In genomic region chr1:63367218-63368103, GRCh38 we compare ENCODE assay signal across 8 cellular contexts. TPM values are rescaled to one million over a fixed set of nuclear protein-coding genes. Genes with fewer than 3 reads are reported as not detected.
A peak's percentile ranks its signal among the peaks of the same experiment; 100 is the strongest.
DNase-seq lines count a peak whose midpoint lies in the region; ATAC-seq, FAIRE-seq and TF ChIP-seq lines count a peak whose summit lies in the region.

Gene ALG6 (plus strand): TSS chr1:63367627. CDS start chr1:63370978, 3,351 bp downstream.

- H3K56ac ChIP-seq in H1 (replicated peaks; ENCODE audit: insufficient read length, low read depth, low read length), result peak within 1 kb of the TSS; percentile 88

- H3K27ac ChIP-seq in H1 (ENCODE audit: low read depth, low read length), result peak within 1 kb of the TSS; percentile 87; the same call in 1 of the 2 replicates
- H3K27ac ChIP-seq in mesenchymal stem cell (ENCODE audit: low read length, poor library complexity, severe bottlenecking), result no peak within 1 kb of the TSS

- no peaks in the 10 kb centered on the region for H3K27me3 Mint-ChIP-seq in Caco-2 (ENCODE audit: insufficient read depth, unreplicated experiment)

- H3K4me1 ChIP-seq in Caco-2 (no peaks in the 10 kb centered on the region), H1 (replicated peaks in 1 of 4; ENCODE audit: control insufficient read depth in 3 of 4, insufficient read depth in 4 of 4, low read length in 3 of 4) (peaks cover 0 to 5% (median 4%) of the 10 kb centered on the region in 4 experiments; a peak in 6 of 7 replicates), mesenchymal stem cell (ENCODE audit: control insufficient read depth, insufficient read depth, low read depth, low read length) (peaks cover 5% of the 10 kb centered on the region)

- H3K14ac ChIP-seq in H1 (ENCODE audit: insufficient read length), result peak within 1 kb of the TSS; percentile 6
- H3K14ac ChIP-seq in mesenchymal stem cell (ENCODE audit: low read length in 2 of 2), result peak within 1 kb of the TSS in 1 of 2 experiments; percentile 98

- H3K36me3 ChIP-seq in Caco-2 (ENCODE audit: control insufficient read depth, insufficient read depth, low read length) (no peaks in the 10 kb centered on the region), H1 (ENCODE audit: control insufficient read depth in 2 of 4, insufficient read depth in 4 of 4, low read length in 3 of 4) (peaks cover 0 to 9% (median 0%) of the 10 kb centered on the region in 4 experiments; a peak in 3 of 8 replicates), mesenchymal stem cell (ENCODE audit: control insufficient read depth in 1 of 2, insufficient read depth in 2 of 2, low read depth in 1 of 2, low read length in 2 of 2) (peaks cover 0 to 13% of the 10 kb centered on the region in 2 experiments)

- no peaks in the 10 kb centered on the region for H4K20me1 ChIP-seq in H1 (replicated peaks in 1 of 2; ENCODE audit: control insufficient read depth in 1 of 2, insufficient read depth in 2 of 2, low read length in 2 of 2)

- H4K5ac ChIP-seq in H1 (ENCODE audit: insufficient read length, low read depth, low read length), result peak within 1 kb of the TSS; percentile 99

- H4K91ac ChIP-seq in H1 (replicated peaks; ENCODE audit: insufficient read length, low read length) (peak within 1 kb of the TSS; percentile 90), mesenchymal stem cell (ENCODE audit: low read length) (no peak within 1 kb of the TSS)

- H3K4ac ChIP-seq in H1 (replicated peaks; ENCODE audit: insufficient read length, low read depth, low read length), result peak within 1 kb of the TSS; percentile 65
- peak within 1 kb of the TSS in 1 of 2 experiments; percentile 97 for H3K4ac ChIP-seq in mesenchymal stem cell (ENCODE audit: low read depth in 1 of 2, low read length in 2 of 2)

- H3K9me3 ChIP-seq in Caco-2 (no peaks in the 10 kb centered on the region), H1 (ENCODE audit: insufficient read depth in 2 of 2, low read depth in 1 of 2, low read length in 1 of 2) (no peaks in the 10 kb centered on the region), mesenchymal stem cell (ENCODE audit: control insufficient read depth, low read length) (no peaks in the 10 kb centered on the region)

- no peak within 1 kb of the TSS for H3K23ac ChIP-seq in H1 (ENCODE audit: insufficient read length)
- H3K23ac ChIP-seq in mesenchymal stem cell (ENCODE audit: low read length in 2 of 2), result peak within 1 kb of the TSS in 1 of 2 experiments; percentile 95

- peak within 1 kb of the TSS; percentile 91 for H2AFZ ChIP-seq in H1 (ENCODE audit: low read length)
- peak within 1 kb of the TSS; percentile 100 for H2AFZ ChIP-seq in mesenchymal stem cell (ENCODE audit: low read depth, low read length)

- H3K18ac ChIP-seq in H1 (ENCODE audit: extremely low read depth, low read length) (peak within 1 kb of the TSS; percentile 99), mesenchymal stem cell (ENCODE audit: low read depth in 1 of 2, low read length in 2 of 2) (peak within 1 kb of the TSS; percentile 40 to 97)

- H2AK5ac ChIP-seq in H1 (ENCODE audit: low read depth, low read length), result no peak within 1 kb of the TSS
- no peak within 1 kb of the TSS for H2AK5ac ChIP-seq in mesenchymal stem cell (ENCODE audit: low read length, severe bottlenecking)

- BruUV-seq in Caco-2 (replicated peaks; lab: Mats Ljungman, UMichigan), result no TSS peak

- ATAC-seq in GM21381 (IDR thresholded peaks at IDR 0.05; ENCODE audit: unreplicated experiment), result peak; percentile 96

- no peaks in the 10 kb centered on the region for H3K79me1 ChIP-seq in H1 (ENCODE audit: low read depth, low read length)
- no peaks in the 10 kb centered on the region for H3K79me1 ChIP-seq in mesenchymal stem cell (replicated peaks; ENCODE audit: low read length, poor library complexity, severe bottlenecking)

- peak within 1 kb of the TSS; percentile 97 for H2BK5ac ChIP-seq in H1 (ENCODE audit: low read depth, low read length)
- no peak within 1 kb of the TSS for H2BK5ac ChIP-seq in mesenchymal stem cell (ENCODE audit: low read depth, low read length, poor library complexity, severe bottlenecking)

- H3K4me2 ChIP-seq in H1 (ENCODE audit: insufficient read depth in 1 of 2, low read depth in 2 of 2, low read length in 2 of 2) (peak within 1 kb of the TSS; percentile 87 to 94), mesenchymal stem cell (ENCODE audit: low read length, poor library complexity, severe bottlenecking) (peak within 1 kb of the TSS; percentile 92)

- no peaks in the 10 kb centered on the region for H3K9me3 Mint-ChIP-seq in Caco-2 (ENCODE audit: unreplicated experiment)

- POLR2A ChIA-PET in Caco-2 (lab: Charles Lee), result interaction anchor here (0.6 kb wide), 1 partner anchor 884 kb away, joined by 4 read pairs; no protein-coding TSS in a partner anchor
- POLR2A ChIA-PET in H1 (lab: Charles Lee; ENCODE audit: partially characterized antibody), result interaction anchor here (0.9 to 1.7 kb wide), 5 partner anchors 10 to 69 kb away, joined by 3 to 7 read pairs (median 3); partner anchors contain the start of gene FOXD3

- CTCF ChIA-PET in Caco-2 (lab: Charles Lee), result interaction anchor here (0.5 kb wide), 1 partner anchor 1641 kb away, joined by 4 read pairs; no protein-coding TSS in a partner anchor
- CTCF ChIA-PET in H1 (lab: Charles Lee; ENCODE audit: partially characterized antibody), result interaction anchor here (0.8 to 1.2 kb wide), 7 partner anchors 7 to 362 kb away, joined by 3 to 5 read pairs (median 3); no protein-coding TSS in a partner anchor

- peak within 1 kb of the TSS; percentile 97 for H3K4me3 Mint-ChIP-seq in Caco-2 (ENCODE audit: unreplicated experiment)

- peak within 1 kb of the TSS; percentile 82 for H3K27ac Mint-ChIP-seq in Caco-2 (ENCODE audit: unreplicated experiment)

- DNase-seq in Caco-2, result peak; percentile 90 to 94
- peak; percentile 93 for DNase-seq in HTR-8/SVneo (ENCODE audit: insufficient read length, low spot score)
- peak; percentile 71 to 90 for DNase-seq in NOMO-1 (lab: John Stamatoyannopoulos, UW; ENCODE audit: unreplicated experiment in 2 of 2)
- peak; percentile 77 to 93 (median 91) for DNase-seq in activated CD8-positive, alpha-beta memory T cell treated with anti-CD3 and anti-CD28 coated beads for 48 hours (ENCODE audit: low read depth in 2 of 3, low spot score in 2 of 3)
- peak; percentile 92 to 99 for DNase-seq in H1 (ENCODE audit: low read depth in 1 of 2, low spot score in 2 of 2)
- DNase-seq in mesenchymal stem cell, result peak; percentile 90
- DNase-seq in stimulated activated CD8-positive, alpha-beta memory T cell treated with anti-CD3 and anti-CD28 coated beads, Interleukin-12 subunit alpha, Interleukin-12 subunit beta, amount 100 ng/mL, for 24 hours (ENCODE audit: extremely low read depth), result peak; percentile 86

- intact Hi-C loops in Caco-2 (cut with micrococcal nuclease; ENCODE audit: unreplicated experiment), result loop anchor here (5.0 kb wide), 2 partner anchors 40 to 75 kb away; no protein-coding TSS in a partner anchor

- WGBS in H1 (ENCODE audit: extremely low coverage in 1 of 2, insufficient coverage in 1 of 2, insufficient read length in 1 of 2, insufficient replicate concordance in 2 of 2, low coverage in 1 of 2, low lambda C conversion rate in 2 of 2, missing lambda C conversion rate in 1 of 2), 2 experiments, result 3% methylated on average over 46 of the region's 77 CpGs; no CpG with 5 or more reads in 1 of the 2 experiments
- WGBS in mesenchymal stem cell, result 3% methylated on average over 59 of the region's 77 CpGs

- H3K27me3 ChIP-seq in Caco-2 (replicated peaks; ENCODE audit: control insufficient read depth, insufficient read depth, low read length), result no peaks in the 10 kb centered on the region
- H3K27me3 ChIP-seq in H1 (replicated peaks in 1 of 4; ENCODE audit: control insufficient read depth in 3 of 4, extremely low read depth in 1 of 4, insufficient read depth in 3 of 4, low read length in 3 of 4), result peaks cover 0 to 4% (median 0%) of the 10 kb centered on the region in 4 experiments; a peak in 1 of 7 replicates
- H3K27me3 ChIP-seq in mesenchymal stem cell (ENCODE audit: control insufficient read depth in 1 of 2, insufficient read depth in 1 of 2, low read length in 2 of 2), result no peaks in the 10 kb centered on the region

- H4K8ac ChIP-seq in H1 (ENCODE audit: extremely low read depth, insufficient read depth, low read length), result peak within 1 kb of the TSS; percentile 97
- peak within 1 kb of the TSS; percentile 95 for H4K8ac ChIP-seq in mesenchymal stem cell (ENCODE audit: low read length)

- no peak for TF ChIP-seq EP300 in H1 (IDR thresholded peaks at IDR 0.05; ENCODE audit: borderline replicate concordance in 1 of 2, low read depth in 2 of 2, low read length in 2 of 2)

- H3K79me2 ChIP-seq in H1 (ENCODE audit: control insufficient read depth in 1 of 2, insufficient read depth in 2 of 2, low read length in 2 of 2), result no peaks in the 10 kb centered on the region

- peaks cover 4% of the 10 kb centered on the region; the same call in 1 of the 2 replicates for H3K23me2 ChIP-seq in H1 (ENCODE audit: low read depth, low read length)

- FAIRE-seq in HTR-8/SVneo (lab: Jason Lieb, UNC) (peak; percentile 88), H1 (lab: Jason Lieb, UNC) (no peak)

- H3K4me3 ChIP-seq in Caco-2 (ENCODE audit: low read depth, low read length), result peak within 1 kb of the TSS; percentile 87
- H3K4me3 ChIP-seq in H1 (ENCODE audit: extremely low read depth in 1 of 4, insufficient read depth in 2 of 4, low read depth in 3 of 4, low read length in 4 of 4), result peak within 1 kb of the TSS; percentile 78 to 88 (median 86)
- H3K4me3 ChIP-seq in mesenchymal stem cell (ENCODE audit: insufficient read depth in 1 of 2, low read depth in 1 of 2, low read length in 2 of 2), result peak within 1 kb of the TSS; percentile 86 to 99

- TF ChIP-seq CTCF in Caco-2 (IDR thresholded peaks at IDR 0.05; ENCODE audit: insufficient read depth in 1 of 2, low read depth in 1 of 2, low read length in 1 of 2, severe bottlenecking in 1 of 2, unreplicated experiment in 1 of 2) (no peak), H1 (IDR thresholded peaks at IDR 0.05; ENCODE audit: control extremely low read depth in 1 of 3, insufficient read depth in 1 of 3, low read depth in 1 of 3, low read length in 3 of 3) (peak in 2 of 3 experiments; percentile 1 to 10; a peak in 1 of 4 replicates)

- H3K9ac ChIP-seq in H1 (replicated peaks in 1 of 4; ENCODE audit: extremely low read depth in 1 of 4, low read depth in 3 of 4, low read length in 3 of 4) (peak within 1 kb of the TSS; percentile 84 to 93 (median 90)), mesenchymal stem cell (ENCODE audit: low read length) (peak within 1 kb of the TSS; percentile 90)

- H2BK20ac ChIP-seq in H1 (ENCODE audit: low read length), result peak within 1 kb of the TSS; percentile 43; the same call in 1 of the 2 replicates

- H2BK12ac ChIP-seq in H1 (ENCODE audit: low read depth, low read length) (peak within 1 kb of the TSS; percentile 65; the same call in 1 of the 2 replicates), mesenchymal stem cell (ENCODE audit: low read length in 2 of 2) (peak within 1 kb of the TSS in 1 of 2 experiments; percentile 95)

- H3K36me3 Mint-ChIP-seq in Caco-2 (ENCODE audit: insufficient read depth, unreplicated experiment), result no peaks in the 10 kb centered on the region

- H2BK15ac ChIP-seq in H1 (ENCODE audit: low read length) (peak within 1 kb of the TSS; percentile 88), mesenchymal stem cell (ENCODE audit: low read depth, poor library complexity, severe bottlenecking) (peak within 1 kb of the TSS; percentile 99)

- TF ChIP-seq POLR2A in H1 (IDR thresholded peaks at IDR 0.05; ENCODE audit: control extremely low read depth in 1 of 2, low read depth in 2 of 2, low read length in 2 of 2), result peak; percentile 68 to 87

- TF ChIP-seq RAD21 in H1 (IDR thresholded peaks at IDR 0.05 in 1 of 2, conservative IDR thresholded peaks at IDR 0.05 in 1 of 2; ENCODE audit: low read depth in 2 of 2, low read length in 2 of 2), result no peak; a peak in 1 of 4 replicates

- H2BK120ac ChIP-seq in H1 (replicated peaks; ENCODE audit: low read depth, low read length), result peak within 1 kb of the TSS; percentile 23
- H2BK120ac ChIP-seq in mesenchymal stem cell (ENCODE audit: low read depth, low read length), result no peak within 1 kb of the TSS

- peaks cover 7% of the 10 kb centered on the region for H3K4me1 Mint-ChIP-seq in Caco-2 (ENCODE audit: low read depth, unreplicated experiment)

RNA-seq across cellular contexts. Expression of gene ALG6, which starts in this region (rescaled TPM):
- total RNA-seq in Caco-2 (2022), result 9.2 and 9.4 TPM in 2 replicates
- total RNA-seq in H1 (2021; fragmentation: NEBNext Ultra II Directional; extraction: Animal tissue kit (Norgen Biotek cat#: 25700)), result 25.1 and 26.8 TPM in 2 replicates
- polyA plus RNA-seq in H1 (2011; rRNA removed), result 8.4 and 17.8 TPM in 2 replicates
- 16.8 TPM for polyA plus RNA-seq in H1 (2011; cell fraction: cytosol; rRNA removed)
- polyA plus RNA-seq in H1 (2011; cell fraction: nucleus; rRNA removed), result 5.4 TPM
- polyA plus RNA-seq in H1 (2012, experiment 1 of 2), result 10.8 to 22.0 TPM (median 11.8 TPM) in 4 replicates
- polyA plus RNA-seq in H1 (2012, experiment 2 of 2), result 2.6 TPM
- 33.2 TPM for polyA plus RNA-seq in H1 (2013, experiment 1 of 2)
- 30.2 TPM for polyA plus RNA-seq in H1 (2013, experiment 2 of 2)
- 16.4 and 22.2 TPM in 2 replicates for polyA minus RNA-seq in H1 (2011; rRNA and poly(A)+ RNA removed)
- 8.4 TPM for polyA minus RNA-seq in H1 (2011; cell fraction: cytosol; rRNA and poly(A)+ RNA removed)
- polyA minus RNA-seq in H1 (2011; cell fraction: nucleus; rRNA and poly(A)+ RNA removed), result 26.5 TPM
- 4.5 TPM for polyA plus RNA-seq in mesenchymal stem cell (2013, experiment 1 of 2)
- polyA plus RNA-seq in mesenchymal stem cell (2013, experiment 2 of 2), result 4.9 TPM

Comparison
In these comparisons a context has a peak if more than half of its experiments do, and no peak if none do; other contexts are left out.
1. CTCF ChIP-seq: peak in H1 (2 of 3); none in Caco-2 (0 of 2).
2. Peak in every context shown above with its lines, with median percentiles within 50 percentile points of each other: DNase-seq and H3K4me3 ChIP-seq.